In the genomic region with DNA sequence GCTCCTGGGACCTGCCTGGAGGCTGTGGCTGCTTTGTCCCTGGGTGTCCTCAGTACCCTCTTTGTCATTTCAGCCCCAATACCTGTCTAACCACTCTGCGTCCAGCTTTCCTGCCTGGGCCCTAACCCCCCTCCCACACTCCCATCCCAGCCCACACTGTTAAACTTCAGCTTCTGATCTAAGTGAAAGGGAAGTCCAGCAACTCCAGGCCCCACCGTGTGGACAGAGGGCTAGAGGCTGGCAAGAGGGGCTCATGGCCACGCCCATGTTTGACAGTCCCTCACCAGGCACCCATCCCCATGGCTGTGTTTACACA, we compare ENCODE assay signal across 16 cellular contexts. TPM values are rescaled to one million over a fixed set of nuclear protein-coding genes. Genes with fewer than 3 reads are reported as not detected.
A peak's percentile ranks its signal among the peaks of the same experiment; 100 is the strongest.
DNase-seq lines count a peak whose midpoint lies in the region; ATAC-seq and TF ChIP-seq lines count a peak whose summit lies in the region.
"Had no signal": no experiment of that assay in that cellular context is flagged by ENCODE, and none has a peak within 500 bp of the region (broad histone marks: within the 10 kb centered on the region; RNA-seq: fewer than 3 reads in every experiment).

No MANE protein-coding gene starts in this region.

- DNase-seq in activated CD4-positive, alpha-beta T cell treated with anti-CD3 and anti-CD28 coated beads, Interleukin-2, amount 10 ng/mL, durations not matched to agents 7 days and 5 days, result no peak
- no peak for DNase-seq in activated CD4-positive, alpha-beta T cell treated with anti-CD3 and anti-CD28 coated beads for 1 hour
- DNase-seq in WTC11 (ENCODE audit: low spot score) (no peak), RWPE1 (ENCODE audit: low spot score) (no peak), SHP77 (lab: John Stamatoyannopoulos, UW) (no peak), middle frontal gyrus (ENCODE audit: extremely low spot score, low spot score) (no peak)
- no peak for DNase-seq in stimulated activated naive CD8-positive, alpha-beta T cell treated with anti-CD3 and anti-CD28 coated beads, Interleukin-15, amount 100 ng/mL, for 72 hours
- DNase-seq: naive B cell, NCI-H146, NCI-H510A had no signal

- no peaks in the 10 kb centered on the region for H3K27me3 ChIP-seq in iPS-15b (ENCODE audit: control insufficient read depth, insufficient read depth, low read length)
- H3K27me3 ChIP-seq: esophagus muscularis mucosa, hepatocyte, left lung had no signal

- no peaks in the 10 kb centered on the region for H3K9me3 ChIP-seq in iPS-15b (ENCODE audit: control insufficient read depth, insufficient read depth, low read length)
- H3K9me3 ChIP-seq: esophagus muscularis mucosa, left lung had no signal

- ATAC-seq in WTC11, result no peak
- no peak for ATAC-seq in stimulated activated naive CD8-positive, alpha-beta T cell treated with anti-CD3 and anti-CD28 coated beads, Interleukin-15, amount 100 ng/mL, for 72 hours
- ATAC-seq: Panc1 had no signal

- CTCF ChIA-PET in activated CD4-positive, alpha-beta T cell treated with anti-CD3 and anti-CD28 coated beads, Interleukin-2, amount 10 ng/mL, durations not matched to agents 7 days and 5 days (lab: Charles Lee), result interaction anchor here (1.2 to 3.5 kb wide), 4 partner anchors 11 to 123 kb away, joined by 4 to 23 read pairs (median 6); partner anchors contain the start of gene SECISBP2
- CTCF ChIA-PET in WTC11 (lab: Charles Lee) (interaction anchor here (1.1 to 4.5 kb wide), 2 partner anchors 12 to 107 kb away, joined by 3 to 24 read pairs; no protein-coding TSS in a partner anchor), RWPE1 (lab: Yijun Ruan, JAX) (interaction anchor here (2.0 kb wide), 1 partner anchor 14 kb away, joined by 4 read pairs; no protein-coding TSS in a partner anchor)

- peaks cover 58% of the 10 kb centered on the region for H3K36me3 Mint-ChIP-seq in activated CD4-positive, alpha-beta T cell treated with anti-CD3 and anti-CD28 coated beads, Interleukin-2, amount 10 ng/mL, durations not matched to agents 7 days and 5 days (ENCODE audit: low read depth)
- peaks cover 3% of the 10 kb centered on the region; the same call in 1 of the 2 replicates for H3K36me3 Mint-ChIP-seq in WTC11
- H3K36me3 Mint-ChIP-seq: naive B cell had no signal

- POLR2A ChIA-PET in activated CD4-positive, alpha-beta T cell treated with anti-CD3 and anti-CD28 coated beads, Interleukin-2, amount 10 ng/mL, durations not matched to agents 7 days and 5 days (lab: Charles Lee), result no interaction called here
- POLR2A ChIA-PET in WTC11 (lab: Charles Lee) (no interaction called here), RWPE1 (lab: Yijun Ruan, JAX; ENCODE audit: low non-redundant PET) (no interaction called here)

- H3K27me3 Mint-ChIP-seq in activated CD4-positive, alpha-beta T cell treated with anti-CD3 and anti-CD28 coated beads, Interleukin-2, amount 10 ng/mL, durations not matched to agents 7 days and 5 days, result no peaks in the 10 kb centered on the region
- H3K27me3 Mint-ChIP-seq in WTC11 (ENCODE audit: low read depth), result no peaks in the 10 kb centered on the region; the same call in 1 of the 2 replicates
- H3K27me3 Mint-ChIP-seq in stimulated activated naive CD8-positive, alpha-beta T cell treated with anti-CD3 and anti-CD28 coated beads, Interleukin-15, amount 100 ng/mL, for 72 hours, result no peaks in the 10 kb centered on the region
- H3K27me3 Mint-ChIP-seq: naive B cell had no signal

- H3K27ac ChIP-seq in RWPE1, result no peak overlapping the region
- H3K27ac ChIP-seq: esophagus muscularis mucosa, hepatocyte, KMS-11 had no signal

- no peak overlapping the region for H3K4me3 ChIP-seq in iPS-15b (ENCODE audit: low read depth, low read length)
- H3K4me3 ChIP-seq: esophagus muscularis mucosa, hepatocyte, left lung had no signal

- TF ChIP-seq CTCF in WTC11 (IDR thresholded peaks at IDR 0.05) (no peak), RWPE1 (conservative IDR thresholded peaks at IDR 0.05; ENCODE audit: low read depth) (no peak)

- peaks cover 10% of the 10 kb centered on the region for H3K36me3 ChIP-seq in iPS-15b (ENCODE audit: control insufficient read depth, insufficient read depth, low read length)
- H3K36me3 ChIP-seq: esophagus muscularis mucosa had no signal

- H3K27ac Mint-ChIP-seq in activated CD4-positive, alpha-beta T cell treated with anti-CD3 and anti-CD28 coated beads, Interleukin-2, amount 10 ng/mL, durations not matched to agents 7 days and 5 days, result peak overlapping the region; percentile 86
- H3K27ac Mint-ChIP-seq in WTC11, result peak overlapping the region; percentile 65; the same call in 1 of the 2 replicates
- peak overlapping the region; percentile 84 to 94 for H3K27ac Mint-ChIP-seq in stimulated activated naive CD8-positive, alpha-beta T cell treated with anti-CD3 and anti-CD28 coated beads, Interleukin-15, amount 100 ng/mL, for 72 hours

- H3K4me1 ChIP-seq in iPS-15b (ENCODE audit: control insufficient read depth, insufficient read depth, low read length), result peaks cover 7% of the 10 kb centered on the region

- peaks cover 93% of the 10 kb centered on the region for H3K4me1 Mint-ChIP-seq in activated CD4-positive, alpha-beta T cell treated with anti-CD3 and anti-CD28 coated beads, Interleukin-2, amount 10 ng/mL, durations not matched to agents 7 days and 5 days
- peaks cover 67% of the 10 kb centered on the region for H3K4me1 Mint-ChIP-seq in WTC11
- H3K4me1 Mint-ChIP-seq in stimulated activated naive CD8-positive, alpha-beta T cell treated with anti-CD3 and anti-CD28 coated beads, Interleukin-15, amount 100 ng/mL, for 72 hours, result peaks cover 98% of the 10 kb centered on the region

- H3K9me3 Mint-ChIP-seq in activated CD4-positive, alpha-beta T cell treated with anti-CD3 and anti-CD28 coated beads, Interleukin-2, amount 10 ng/mL, durations not matched to agents 7 days and 5 days, result no peaks in the 10 kb centered on the region
- H3K9me3 Mint-ChIP-seq in WTC11, result no peaks in the 10 kb centered on the region
- H3K9me3 Mint-ChIP-seq in stimulated activated naive CD8-positive, alpha-beta T cell treated with anti-CD3 and anti-CD28 coated beads, Interleukin-15, amount 100 ng/mL, for 72 hours, result no peaks in the 10 kb centered on the region
- H3K9me3 Mint-ChIP-seq: naive B cell had no signal

- peak overlapping the region; percentile 12 for H3K9ac ChIP-seq in iPS-15b (ENCODE audit: low read depth, low read length)
- H3K9ac ChIP-seq: KMS-11 had no signal

- no peak overlapping the region for H3K4me3 Mint-ChIP-seq in activated CD4-positive, alpha-beta T cell treated with anti-CD3 and anti-CD28 coated beads, Interleukin-2, amount 10 ng/mL, durations not matched to agents 7 days and 5 days
- no peak overlapping the region for H3K4me3 Mint-ChIP-seq in WTC11
- peak overlapping the region in 1 of 2 donors; percentile 71 for H3K4me3 Mint-ChIP-seq in stimulated activated naive CD8-positive, alpha-beta T cell treated with anti-CD3 and anti-CD28 coated beads, Interleukin-15, amount 100 ng/mL, for 72 hours

TF ChIP-seq in WTC11, 78 proteins besides CTCF, POLR2A, EP300 and RAD21 (continues in another document):
- TF ChIP-seq FOXK1 (CRISPR knock-in tag; IDR thresholded peaks at IDR 0.05) (no peak), ESRRA (CRISPR knock-in tag; IDR thresholded peaks at IDR 0.05; ENCODE audit: borderline replicate concordance) (no peak)
- TF ChIP-seq, protein P1, sequence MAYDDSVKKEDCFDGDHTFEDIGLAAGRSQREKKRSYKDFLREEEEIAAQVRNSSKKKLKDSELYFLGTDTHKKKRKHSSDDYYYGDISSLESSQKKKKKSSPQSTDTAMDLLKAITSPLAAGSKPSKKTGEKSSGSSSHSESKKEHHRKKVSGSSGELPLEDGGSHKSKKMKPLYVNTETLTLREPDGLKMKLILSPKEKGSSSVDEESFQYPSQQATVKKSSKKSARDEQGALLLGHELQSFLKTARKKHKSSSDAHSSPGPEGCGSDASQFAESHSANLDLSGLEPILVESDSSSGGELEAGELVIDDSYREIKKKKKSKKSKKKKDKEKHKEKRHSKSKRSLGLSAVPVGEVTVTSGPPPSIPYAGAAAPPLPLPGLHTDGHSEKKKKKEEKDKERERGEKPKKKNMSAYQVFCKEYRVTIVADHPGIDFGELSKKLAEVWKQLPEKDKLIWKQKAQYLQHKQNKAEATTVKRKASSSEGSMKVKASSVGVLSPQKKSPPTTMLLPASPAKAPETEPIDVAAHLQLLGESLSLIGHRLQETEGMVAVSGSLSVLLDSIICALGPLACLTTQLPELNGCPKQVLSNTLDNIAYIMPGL (CRISPR knock-in tag; IDR thresholded peaks at IDR 0.05), result no peak
- TF ChIP-seq, protein P2, sequence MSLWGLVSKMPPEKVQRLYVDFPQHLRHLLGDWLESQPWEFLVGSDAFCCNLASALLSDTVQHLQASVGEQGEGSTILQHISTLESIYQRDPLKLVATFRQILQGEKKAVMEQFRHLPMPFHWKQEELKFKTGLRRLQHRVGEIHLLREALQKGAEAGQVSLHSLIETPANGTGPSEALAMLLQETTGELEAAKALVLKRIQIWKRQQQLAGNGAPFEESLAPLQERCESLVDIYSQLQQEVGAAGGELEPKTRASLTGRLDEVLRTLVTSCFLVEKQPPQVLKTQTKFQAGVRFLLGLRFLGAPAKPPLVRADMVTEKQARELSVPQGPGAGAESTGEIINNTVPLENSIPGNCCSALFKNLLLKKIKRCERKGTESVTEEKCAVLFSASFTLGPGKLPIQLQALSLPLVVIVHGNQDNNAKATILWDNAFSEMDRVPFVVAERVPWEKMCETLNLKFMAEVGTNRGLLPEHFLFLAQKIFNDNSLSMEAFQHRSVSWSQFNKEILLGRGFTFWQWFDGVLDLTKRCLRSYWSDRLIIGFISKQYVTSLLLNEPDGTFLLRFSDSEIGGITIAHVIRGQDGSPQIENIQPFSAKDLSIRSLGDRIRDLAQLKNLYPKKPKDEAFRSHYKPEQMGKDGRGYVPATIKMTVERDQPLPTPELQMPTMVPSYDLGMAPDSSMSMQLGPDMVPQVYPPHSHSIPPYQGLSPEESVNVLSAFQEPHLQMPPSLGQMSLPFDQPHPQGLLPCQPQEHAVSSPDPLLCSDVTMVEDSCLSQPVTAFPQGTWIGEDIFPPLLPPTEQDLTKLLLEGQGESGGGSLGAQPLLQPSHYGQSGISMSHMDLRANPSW (CRISPR knock-in tag; conservative IDR thresholded peaks at IDR 0.05; ENCODE audit: low read depth), result no peak

RNA-seq across cellular contexts. Expression of gene SEMA4D, which starts 56.3 kb away (rescaled TPM):
- 100 to 1,000 TPM; 334 to 336 TPM for total RNA-seq in activated CD4-positive, alpha-beta T cell treated with anti-CD3 and anti-CD28 coated beads, Interleukin-2, amount 10 ng/mL, durations not matched to agents 7 days and 5 days
- total RNA-seq in WTC11 (2021), result 60.5 to 67.8 TPM (median 65.2 TPM) in 3 replicates
